In genomic region chr2:19894135-19894792, GRCh38 we compare ENCODE assay signal across 12 cellular contexts. TPM values are rescaled to one million over a fixed set of nuclear protein-coding genes. Genes with fewer than 3 reads are reported as not detected.
DNase-seq lines count a peak whose midpoint lies in the region; ATAC-seq and TF ChIP-seq lines count a peak whose summit lies in the region.
"Had no signal": no experiment of that assay in that cellular context is flagged by ENCODE, and none has a peak within 500 bp of the region (broad histone marks: within the 10 kb centered on the region; RNA-seq: fewer than 3 reads in every experiment).

No MANE protein-coding gene starts in this region.

- no peaks in the 10 kb centered on the region for H3K36me3 ChIP-seq in left lung
- H3K36me3 ChIP-seq: uterus had no signal

- intact Hi-C loops in left lung (cut with DNase I), result no loop called here

- ATAC-seq in GM18870 (IDR thresholded peaks at IDR 0.05; ENCODE audit: unreplicated experiment) (peak; percentile 10), GM21367 (IDR thresholded peaks at IDR 0.05; ENCODE audit: unreplicated experiment) (peak; percentile 15), HG02885 (IDR thresholded peaks at IDR 0.05; ENCODE audit: poor library complexity, unreplicated experiment) (peak; percentile 27), left lung (no peak)
- ATAC-seq: esophagus mucosa had no signal

- H3K27ac ChIP-seq in left lung, result no peak overlapping the region
- H3K27ac ChIP-seq: uterus had no signal

- H3K27me3 ChIP-seq in left lung, result no peaks in the 10 kb centered on the region
- H3K27me3 ChIP-seq: uterus had no signal

- TF ChIP-seq CTCF in osteocyte (IDR thresholded peaks at IDR 0.05) (no peak), left lung (IDR thresholded peaks at IDR 0.05) (no peak)

- no peak for DNase-seq in activated naive CD8-positive, alpha-beta T cell treated with anti-CD3 and anti-CD28 coated beads for 36 hours
- no peak for DNase-seq in anterior cingulate cortex (lab: John Stamatoyannopoulos, UW)
- DNase-seq in amygdala (lab: John Stamatoyannopoulos, UW), result no peak
- no peak for DNase-seq in osteocyte (ENCODE audit: extremely low spot score, unreplicated experiment)
- DNase-seq in left lung, result no peak
- DNase-seq: NCI-H2081 treated with DMSO at 0.1 percent for 48 hours, uterus had no signal

- H3K4me1 Mint-ChIP-seq in activated naive CD8-positive, alpha-beta T cell treated with anti-CD3 and anti-CD28 coated beads for 36 hours, result peaks cover 57% of the 10 kb centered on the region
- peaks cover 36% of the 10 kb centered on the region for H3K4me1 Mint-ChIP-seq in osteocyte (ENCODE audit: unreplicated experiment)

- peak overlapping the region; percentile 49 for H3K27ac Mint-ChIP-seq in activated naive CD8-positive, alpha-beta T cell treated with anti-CD3 and anti-CD28 coated beads for 36 hours
- no peak overlapping the region for H3K27ac Mint-ChIP-seq in osteocyte (ENCODE audit: unreplicated experiment)

- H3K4me3 ChIP-seq in left lung, result no peak overlapping the region
- H3K4me3 ChIP-seq: uterus had no signal

- H3K4me3 Mint-ChIP-seq in activated naive CD8-positive, alpha-beta T cell treated with anti-CD3 and anti-CD28 coated beads for 36 hours, result peak overlapping the region; percentile 3
- H3K4me3 Mint-ChIP-seq in osteocyte (ENCODE audit: unreplicated experiment), result no peak overlapping the region

- no peaks in the 10 kb centered on the region for H3K27me3 Mint-ChIP-seq in activated naive CD8-positive, alpha-beta T cell treated with anti-CD3 and anti-CD28 coated beads for 36 hours
- no peaks in the 10 kb centered on the region for H3K27me3 Mint-ChIP-seq in osteocyte (ENCODE audit: unreplicated experiment)
- H3K27me3 Mint-ChIP-seq: IgD-negative memory B cell had no signal

- peaks cover 19 to 31% of the 10 kb centered on the region in 2 donors for H3K4me1 ChIP-seq in left lung

- no peaks in the 10 kb centered on the region for H3K9me3 ChIP-seq in left lung
- H3K9me3 ChIP-seq: uterus had no signal

- no peaks in the 10 kb centered on the region for H3K9me3 Mint-ChIP-seq in activated naive CD8-positive, alpha-beta T cell treated with anti-CD3 and anti-CD28 coated beads for 36 hours
- H3K9me3 Mint-ChIP-seq in osteocyte (ENCODE audit: unreplicated experiment), result no peaks in the 10 kb centered on the region
- H3K9me3 Mint-ChIP-seq: IgD-negative memory B cell had no signal

- peaks cover 22% of the 10 kb centered on the region for H3K36me3 Mint-ChIP-seq in activated naive CD8-positive, alpha-beta T cell treated with anti-CD3 and anti-CD28 coated beads for 36 hours
- peaks cover 11% of the 10 kb centered on the region for H3K36me3 Mint-ChIP-seq in osteocyte (ENCODE audit: unreplicated experiment)

RNA-seq across cellular contexts. Expression of gene TTC32, which starts 7.5 kb away (rescaled TPM):
- total RNA-seq in activated naive CD8-positive, alpha-beta T cell treated with anti-CD3 and anti-CD28 coated beads for 36 hours, result 10 to 100 TPM; 14.9 to 15.3 TPM
- 13.1 and 16.1 TPM in 2 replicates for total RNA-seq in osteocyte
- total RNA-seq in left lung, result 1 to 10 TPM; 6.6 to 9.3 TPM
